ENCODE assay signal across 18 cellular contexts in the genomic region with DNA sequence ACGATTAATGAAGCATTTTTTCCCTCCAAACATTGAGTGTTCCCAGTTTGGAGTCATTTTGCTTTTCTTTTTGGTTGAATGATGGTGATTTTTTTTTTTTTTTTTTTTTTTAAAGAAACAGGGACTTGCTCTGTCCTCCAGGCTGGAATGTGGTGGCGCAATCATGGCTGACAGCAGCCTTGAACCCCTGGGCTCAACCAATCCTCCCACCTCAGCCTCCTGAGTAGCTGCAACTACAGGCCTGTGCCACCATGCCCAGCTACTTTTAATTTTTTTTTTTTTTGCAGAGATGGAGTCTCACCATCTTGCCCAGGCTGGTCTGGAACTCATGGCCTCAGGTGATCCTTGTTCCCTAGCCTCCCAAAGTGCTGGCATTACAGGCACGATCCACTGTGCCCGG.
"Had no signal": no experiment of that assay in that cellular context is flagged by ENCODE, and none has a peak within 500 bp of the region (broad histone marks: within the 10 kb centered on the region; RNA-seq: fewer than 3 reads in every experiment).

No MANE protein-coding gene starts in this region.

- H3K4me1 ChIP-seq: parathyroid adenoma had no signal

- H3K4me3 ChIP-seq: coronary artery, tibial nerve had no signal

- H3K27me3 ChIP-seq: neutrophil, tibial nerve had no signal

- H3K9ac ChIP-seq: parathyroid adenoma had no signal

- DNase-seq: activated CD4-positive, alpha-beta memory T cell treated with anti-CD3 and anti-CD28 coated beads for 36 hours; activated CD4-positive, alpha-beta T cell treated with anti-CD3 and anti-CD28 coated beads for 36 hours; activated naive CD4-positive, alpha-beta T cell; activated naive CD8-positive, alpha-beta T cell treated with anti-CD3 and anti-CD28 coated beads for 36 hours; central memory CD4-positive, alpha-beta T cell; immature natural killer cell; natural killer cell; stimulated activated CD4-positive, alpha-beta T cell treated with anti-CD3 and anti-CD28 coated beads, Interleukin-12 subunit alpha, Interleukin-12 subunit beta, amount 100 ng/mL, for 4 hours; stimulated activated CD4-positive, alpha-beta T cell treated with anti-CD3 and anti-CD28 coated beads, Interleukin-1b, Interleukin-23, amount 100 ng/mL, for 48 hours; stimulated activated CD8-positive, alpha-beta memory T cell treated with anti-CD3 and anti-CD28 coated beads, Interleukin-4, amount 100 ng/mL, for 48 hours; stimulated activated naive CD4-positive, alpha-beta T cell treated with Interleukin-2 at 50 U/mL for 16 hours; T-helper 2 cell; WERI-Rb-1 had no signal

- H3K9me3 ChIP-seq: neutrophil, tibial nerve had no signal

- H3K27ac ChIP-seq: coronary artery, neutrophil, parathyroid adenoma, WERI-Rb-1 had no signal

- ATAC-seq: activated CD4-positive, alpha-beta T cell treated with anti-CD3 and anti-CD28 coated beads for 36 hours; activated T-helper 17 cell treated with anti-CD3 and anti-CD28 coated beads, Interleukin-2, amount 50 U/mL, for 72 hours; natural killer cell had no signal
